Comparison of ENCODE assay signal across 15 cellular contexts in the genomic region with DNA sequence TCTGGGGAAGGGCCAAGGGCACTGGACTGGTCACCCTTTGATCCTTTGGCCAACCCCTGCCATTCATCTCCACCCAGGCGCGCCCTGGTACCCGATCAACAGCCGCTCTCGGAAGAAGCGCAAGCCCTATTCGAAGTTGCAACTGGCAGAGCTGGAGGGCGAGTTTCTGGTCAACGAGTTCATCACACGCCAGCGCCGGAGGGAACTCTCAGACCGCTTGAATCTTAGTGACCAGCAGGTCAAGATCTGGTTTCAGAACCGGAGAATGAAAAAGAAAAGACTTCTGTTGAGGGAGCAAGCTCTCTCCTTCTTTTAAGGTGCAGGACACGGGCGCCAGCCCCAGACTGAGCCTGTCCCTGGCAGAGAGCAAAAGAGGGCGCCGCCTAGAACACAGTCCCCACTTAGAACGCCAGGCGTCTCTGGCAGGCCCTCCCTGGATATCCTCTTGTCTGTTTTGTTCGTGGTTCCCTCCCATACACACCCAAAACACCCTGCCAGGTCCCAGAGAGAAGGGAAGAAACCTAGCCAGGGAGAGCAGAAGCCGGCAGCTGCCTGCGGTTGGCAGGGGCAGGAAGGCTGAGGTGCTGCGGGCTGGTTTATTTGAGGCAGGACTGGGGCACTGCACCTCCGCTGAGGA. TPM values are rescaled to one million over a fixed set of nuclear protein-coding genes. Genes with fewer than 3 reads are reported as not detected.
DNase-seq lines count a peak whose midpoint lies in the region; ATAC-seq and TF ChIP-seq lines count a peak whose summit lies in the region.
"Had no signal": no experiment of that assay in that cellular context is flagged by ENCODE, and none has a peak within 500 bp of the region (broad histone marks: within the 10 kb centered on the region; RNA-seq: fewer than 3 reads in every experiment).

No MANE protein-coding gene starts in this region.

- POLR2A ChIA-PET in activated CD8-positive, alpha-beta T cell treated with anti-CD3 and anti-CD28 coated beads, Interleukin-2, amount 10 ng/mL, durations not matched to agents 7 days and 5 days (lab: Charles Lee) = no interaction called here
- POLR2A ChIA-PET in naive thymus-derived CD8-positive, alpha-beta T cell (lab: Charles Lee) = no interaction called here

- peak overlapping the region; percentile 55 for H3K27ac Mint-ChIP-seq in activated CD8-positive, alpha-beta T cell treated with anti-CD3 and anti-CD28 coated beads, Interleukin-2, amount 10 ng/mL, durations not matched to agents 7 days and 5 days
- peak overlapping the region in 1 of 10 donors; percentile 83 for H3K27ac Mint-ChIP-seq in naive thymus-derived CD8-positive, alpha-beta T cell
- H3K27ac Mint-ChIP-seq: type B pancreatic cell had no signal

- TF ChIP-seq POLR2A in heart left ventricle (IDR thresholded peaks at IDR 0.05) = no peak

- H3K27ac ChIP-seq in HL-60 (replicated peaks) = no peak overlapping the region
- H3K27ac ChIP-seq in heart left ventricle = no peak overlapping the region
- H3K27ac ChIP-seq: colonic mucosa had no signal

- peaks cover 14% of the 10 kb centered on the region for H3K4me1 Mint-ChIP-seq in activated CD8-positive, alpha-beta T cell treated with anti-CD3 and anti-CD28 coated beads, Interleukin-2, amount 10 ng/mL, durations not matched to agents 7 days and 5 days (ENCODE audit: low read depth)
- peaks cover 12 to 51% (median 31%) of the 10 kb centered on the region in 4 donors for H3K4me1 Mint-ChIP-seq in naive thymus-derived CD8-positive, alpha-beta T cell

- peaks cover 95% of the 10 kb centered on the region for H3K27me3 ChIP-seq in HL-60 (ENCODE audit: insufficient read depth, poor library complexity, severe bottlenecking)
- peaks cover 81 to 100% (median 100%) of the 10 kb centered on the region in 9 donors for H3K27me3 ChIP-seq in heart left ventricle

- ATAC-seq in activated CD8-positive, alpha-beta T cell treated with anti-CD3 and anti-CD28 coated beads, Interleukin-2, amount 10 ng/mL, durations not matched to agents 7 days and 5 days = no peak
- peak; percentile 55 to 64 for ATAC-seq in naive thymus-derived CD8-positive, alpha-beta T cell
- ATAC-seq in heart left ventricle (no peak), HG02981 (IDR thresholded peaks at IDR 0.05; ENCODE audit: unreplicated experiment) (no peak)

- peaks cover 91% of the 10 kb centered on the region for H3K27me3 Mint-ChIP-seq in activated CD8-positive, alpha-beta T cell treated with anti-CD3 and anti-CD28 coated beads, Interleukin-2, amount 10 ng/mL, durations not matched to agents 7 days and 5 days (ENCODE audit: low read depth)
- H3K27me3 Mint-ChIP-seq in naive thymus-derived CD8-positive, alpha-beta T cell = peaks cover 48 to 91% (median 69%) of the 10 kb centered on the region in 5 donors

- peak overlapping the region; percentile 29 for H3K4me3 Mint-ChIP-seq in activated CD8-positive, alpha-beta T cell treated with anti-CD3 and anti-CD28 coated beads, Interleukin-2, amount 10 ng/mL, durations not matched to agents 7 days and 5 days
- peak overlapping the region in 6 of 10 donors; percentile 4 to 52 (median 40) for H3K4me3 Mint-ChIP-seq in naive thymus-derived CD8-positive, alpha-beta T cell
- H3K4me3 Mint-ChIP-seq: type B pancreatic cell had no signal

- H3K4me1 ChIP-seq in heart left ventricle = peaks cover 0 to 21% (median 2%) of the 10 kb centered on the region in 12 donors
- H3K4me1 ChIP-seq: colonic mucosa had no signal

- intact Hi-C loops in heart left ventricle (cut with DNase I) = no loop called here

- peaks cover 9% of the 10 kb centered on the region for H3K36me3 Mint-ChIP-seq in activated CD8-positive, alpha-beta T cell treated with anti-CD3 and anti-CD28 coated beads, Interleukin-2, amount 10 ng/mL, durations not matched to agents 7 days and 5 days (ENCODE audit: low read depth)
- peaks cover 5 to 10% (median 6%) of the 10 kb centered on the region in 3 donors for H3K36me3 Mint-ChIP-seq in naive thymus-derived CD8-positive, alpha-beta T cell
- H3K36me3 Mint-ChIP-seq: type B pancreatic cell had no signal

- CTCF ChIA-PET in activated CD8-positive, alpha-beta T cell treated with anti-CD3 and anti-CD28 coated beads, Interleukin-2, amount 10 ng/mL, durations not matched to agents 7 days and 5 days (lab: Charles Lee) = no interaction called here

- H3K4me3 ChIP-seq in HL-60 (replicated peaks; ENCODE audit: insufficient read depth, low read length) (no peak overlapping the region), heart left ventricle (no peak overlapping the region)
- H3K4me3 ChIP-seq: colonic mucosa had no signal

- no peaks in the 10 kb centered on the region for H3K9me3 ChIP-seq in heart left ventricle
- H3K9me3 ChIP-seq: colonic mucosa had no signal

- 8 to 10% (median 9%) methylated on average over 22 to 25 of the region's 25 CpGs for WGBS in heart left ventricle, 4 donors

- no peaks in the 10 kb centered on the region for H3K9me3 Mint-ChIP-seq in activated CD8-positive, alpha-beta T cell treated with anti-CD3 and anti-CD28 coated beads, Interleukin-2, amount 10 ng/mL, durations not matched to agents 7 days and 5 days (ENCODE audit: insufficient read depth)
- H3K9me3 Mint-ChIP-seq in naive thymus-derived CD8-positive, alpha-beta T cell = peaks cover 0 to 15% (median 0%) of the 10 kb centered on the region in 9 donors
- H3K9me3 Mint-ChIP-seq: type B pancreatic cell had no signal

- TF ChIP-seq CTCF in HL-60 (IDR thresholded peaks at IDR 0.05; ENCODE audit: insufficient read depth, low read length) (no peak), heart left ventricle (IDR thresholded peaks at IDR 0.05) (no peak)

- peak; percentile 37 for DNase-seq in activated CD4-positive, alpha-beta T cell treated with anti-CD3 and anti-CD28 coated beads for 48 hours
- DNase-seq in activated CD4-positive, alpha-beta T cell treated with anti-CD3 and anti-CD28 coated beads, Interleukin-2, amount 50 U/mL, for 1 hour = no peak
- DNase-seq in HL-60 (ENCODE audit: low read depth in 1 of 2, low spot score in 1 of 2) (peak; percentile 7 to 76), heart left ventricle (no peak), islet precursor cell (no peak)
- no peak for DNase-seq in activated CD8-positive, alpha-beta T cell treated with anti-CD3 and anti-CD28 coated beads, Interleukin-2, amount 10 ng/mL, durations not matched to agents 7 days and 5 days
- DNase-seq in naive thymus-derived CD8-positive, alpha-beta T cell = peak in 1 of 10 donors; percentile 32
- DNase-seq: amniotic stem cell, colonic mucosa, midbrain, NCI-H1436 treated with DMSO at 0.1 percent for 48 hours, NCI-H524 treated with DMSO at 0.1 percent for 48 hours, posterior cingulate gyrus had no signal

- H3K36me3 ChIP-seq in heart left ventricle = no peaks in the 10 kb centered on the region
- H3K36me3 ChIP-seq: colonic mucosa had no signal

RNA-seq across cellular contexts. Expression of a gene that starts 1.7 kb away (rescaled TPM):
- total RNA-seq in activated CD8-positive, alpha-beta T cell treated with anti-CD3 and anti-CD28 coated beads, Interleukin-2, amount 10 ng/mL, durations not matched to agents 7 days and 5 days = not detected
- total RNA-seq in naive thymus-derived CD8-positive, alpha-beta T cell = not detected
- not detected for polyA plus RNA-seq in naive thymus-derived CD8-positive, alpha-beta T cell
- total RNA-seq in heart left ventricle = not detected
- polyA plus RNA-seq in heart left ventricle = not detected
- total RNA-seq: colonic mucosa had no signal

RNA-seq across cellular contexts. Expression of a gene that starts 16.6 kb away (rescaled TPM):
- total RNA-seq in activated CD8-positive, alpha-beta T cell treated with anti-CD3 and anti-CD28 coated beads, Interleukin-2, amount 10 ng/mL, durations not matched to agents 7 days and 5 days = not detected
- total RNA-seq in naive thymus-derived CD8-positive, alpha-beta T cell = not detected
- polyA plus RNA-seq in naive thymus-derived CD8-positive, alpha-beta T cell = not detected
- not detected for total RNA-seq in heart left ventricle
- polyA plus RNA-seq in heart left ventricle = not detected
- total RNA-seq: colonic mucosa had no signal

RNA-seq across cellular contexts. Expression of a gene that starts 17.7 kb away (rescaled TPM):
- total RNA-seq in activated CD8-positive, alpha-beta T cell treated with anti-CD3 and anti-CD28 coated beads, Interleukin-2, amount 10 ng/mL, durations not matched to agents 7 days and 5 days = not detected
- total RNA-seq in naive thymus-derived CD8-positive, alpha-beta T cell = not detected
- not detected for polyA plus RNA-seq in naive thymus-derived CD8-positive, alpha-beta T cell
- not detected for total RNA-seq in heart left ventricle
- polyA plus RNA-seq in heart left ventricle = not detected
- total RNA-seq: colonic mucosa had no signal

RNA-seq across cellular contexts. Expression of a gene that starts 18.4 kb away (rescaled TPM):
- total RNA-seq in activated CD8-positive, alpha-beta T cell treated with anti-CD3 and anti-CD28 coated beads, Interleukin-2, amount 10 ng/mL, durations not matched to agents 7 days and 5 days = not detected
- total RNA-seq in naive thymus-derived CD8-positive, alpha-beta T cell = not detected
- not detected for polyA plus RNA-seq in naive thymus-derived CD8-positive, alpha-beta T cell
- total RNA-seq in heart left ventricle = not detected
- polyA plus RNA-seq in heart left ventricle = not detected
- total RNA-seq: colonic mucosa had no signal

RNA-seq across cellular contexts. Expression of a gene that starts 28.6 kb away (rescaled TPM):
- not detected for total RNA-seq in activated CD8-positive, alpha-beta T cell treated with anti-CD3 and anti-CD28 coated beads, Interleukin-2, amount 10 ng/mL, durations not matched to agents 7 days and 5 days
- total RNA-seq in naive thymus-derived CD8-positive, alpha-beta T cell = not detected
- not detected for polyA plus RNA-seq in naive thymus-derived CD8-positive, alpha-beta T cell
- not detected for total RNA-seq in heart left ventricle
- polyA plus RNA-seq in heart left ventricle = not detected
- total RNA-seq: colonic mucosa had no signal

Comparison
In these comparisons a context has a peak if more than half of its experiments do, and no peak if none do; other contexts are left out.
1. DNase-seq: peak in activated CD4-positive, alpha-beta T cell treated with anti-CD3 and anti-CD28 coated beads for 48 hours (single experiment) and HL-60 (2 of 2); none in activated CD4-positive, alpha-beta T cell treated with anti-CD3 and anti-CD28 coated beads, Interleukin-2, amount 50 U/mL, for 1 hour (single experiment), activated CD8-positive, alpha-beta T cell treated with anti-CD3 and anti-CD28 coated beads, Interleukin-2, amount 10 ng/mL, durations not matched to agents 7 days and 5 days (single experiment), heart left ventricle (0 of 5) and islet precursor cell (single experiment).
2. ATAC-seq: peak in naive thymus-derived CD8-positive, alpha-beta T cell (2 of 2); none in activated CD8-positive, alpha-beta T cell treated with anti-CD3 and anti-CD28 coated beads, Interleukin-2, amount 10 ng/mL, durations not matched to agents 7 days and 5 days (single experiment), heart left ventricle (0 of 4) and HG02981 (single experiment).